8 cellular contexts compared by ENCODE assay signal in the genomic region with DNA sequence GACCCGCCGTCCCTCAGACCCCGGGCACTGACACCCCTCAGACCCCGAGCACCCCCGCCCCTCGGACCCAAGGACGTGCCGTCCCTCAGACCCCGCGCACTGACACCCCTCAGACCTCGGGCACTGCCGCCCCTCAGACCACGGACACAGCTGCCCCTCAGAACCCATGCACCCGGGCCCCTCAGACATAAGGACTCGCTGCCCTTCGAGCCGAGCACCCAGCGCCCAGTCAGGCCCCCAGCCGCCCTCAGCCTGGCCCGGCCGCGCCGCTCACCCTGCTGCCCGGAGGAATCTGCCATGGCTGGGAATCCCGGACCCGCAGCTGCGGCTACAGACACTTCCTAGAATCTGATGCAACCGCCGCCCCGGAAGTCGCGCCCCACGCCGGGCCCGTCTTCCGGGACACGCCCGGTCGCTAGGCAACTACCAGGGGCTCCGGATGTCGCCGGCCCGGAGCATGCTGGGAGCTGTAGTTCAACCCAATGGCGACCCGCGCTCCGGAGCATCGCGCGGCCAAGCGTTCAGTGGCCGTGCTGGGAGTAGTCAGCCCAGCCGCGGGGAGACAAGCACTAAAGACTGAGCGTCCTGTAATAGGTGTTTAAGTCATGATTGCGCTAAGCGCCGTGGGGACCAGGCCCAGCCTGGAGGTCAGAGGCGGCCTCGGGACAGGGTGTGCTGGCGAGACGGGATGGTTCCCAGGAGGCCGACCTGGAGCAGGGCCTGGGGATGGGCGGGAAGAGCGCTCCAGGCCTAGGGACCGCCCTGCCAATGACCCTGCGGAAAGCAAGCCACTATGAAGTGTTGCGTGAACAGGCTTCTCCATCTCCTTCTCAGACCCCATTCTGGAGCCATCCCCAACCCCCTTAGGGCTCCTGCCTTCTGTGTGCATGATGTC. TPM values are rescaled to one million over a fixed set of nuclear protein-coding genes. Genes with fewer than 3 reads are reported as not detected.
DNase-seq lines count a peak whose midpoint lies in the region; ATAC-seq and TF ChIP-seq lines count a peak whose summit lies in the region.

A gene (minus strand): TSS at position 355 of the 895 bp plus-strand sequence. CDS start 56 bp downstream, at position 299.

- H3K9me1 ChIP-seq in IMR-90 (ENCODE audit: insufficient read depth, low read length), result peaks cover 27% of the 10 kb centered on the region

- peak within 1 kb of the TSS; percentile 100 for H2AK9ac ChIP-seq in IMR-90 (replicated peaks; ENCODE audit: low read depth, low read length, poor library complexity)

- peak within 1 kb of the TSS; percentile 94 for H3K4ac ChIP-seq in IMR-90 (ENCODE audit: low read depth, low read length)

- intact Hi-C loops in IMR-90 (cut with micrococcal nuclease), result loop anchor here (10.0 kb wide), 1 partner anchor 107 kb away; a partner anchor contains a TSS
- intact Hi-C loops in PC-3 (cut with micrococcal nuclease), result loop anchor here (5.0 kb wide), 1 partner anchor 35 kb away; no protein-coding TSS in a partner anchor

- no peaks in the 10 kb centered on the region for H3F3A ChIP-seq in PC-3 (ENCODE audit: low read length, unreplicated experiment)

- H3K4me1 ChIP-seq in IMR-90 (ENCODE audit: control insufficient read depth, insufficient read depth, low read length) (peaks cover 11% of the 10 kb centered on the region), PC-3 (ENCODE audit: insufficient read depth, low read length) (peaks cover 22% of the 10 kb centered on the region), mucosa of stomach (ENCODE audit: control insufficient read depth, insufficient read depth, low read length) (peaks cover 12% of the 10 kb centered on the region)

- H3K4me2 ChIP-seq in IMR-90 (ENCODE audit: low read depth, low read length), result peak within 1 kb of the TSS; percentile 95
- H3K4me2 ChIP-seq in PC-3 (ENCODE audit: low read length), result peak within 1 kb of the TSS; percentile 95

- peak; percentile 96 for TF ChIP-seq POLR2A in IMR-90 (IDR thresholded peaks at IDR 0.05; ENCODE audit: low read depth, low read length)
- TF ChIP-seq POLR2A in erythroblast (IDR thresholded peaks at IDR 0.05; ENCODE audit: low read length), result peak; percentile 76

- H3K9me3 ChIP-seq in IMR-90 (ENCODE audit: control insufficient read depth, insufficient read depth, low read length) (no peaks in the 10 kb centered on the region), PC-3 (ENCODE audit: low read length) (no peaks in the 10 kb centered on the region), mucosa of stomach (ENCODE audit: control insufficient read depth, low read length) (no peaks in the 10 kb centered on the region)

- H3K23ac ChIP-seq in IMR-90 (ENCODE audit: low read depth, low read length), result peak within 1 kb of the TSS; percentile 91

- whole genome bisulfite sequencing in IMR-90 (ENCODE audit: extremely low coverage in 2 of 2, insufficient read length in 1 of 2), 2 experiments, result 1% methylated on average over 39 of the region's 68 CpGs; no CpG with 5 or more reads in 1 of the 2 experiments

- peak within 1 kb of the TSS; percentile 48; the same call in 1 of the 2 replicates for H2BK20ac ChIP-seq in IMR-90 (ENCODE audit: low read depth, low read length)

- H3K36me3 ChIP-seq in IMR-90 (ENCODE audit: control insufficient read depth, insufficient read depth, low read length) (peaks cover 17% of the 10 kb centered on the region), PC-3 (ENCODE audit: low read depth, low read length) (no peaks in the 10 kb centered on the region), mucosa of stomach (ENCODE audit: control insufficient read depth, insufficient read depth, low read length) (no peaks in the 10 kb centered on the region)

- POLR2A ChIA-PET in IMR-90 (lab: Charles Lee; ENCODE audit: unreplicated experiment), result interaction anchor here (0.6 kb wide), 1 partner anchor 153 kb away, joined by 4 read pairs; no protein-coding TSS in a partner anchor
- POLR2A ChIA-PET in PC-3 (lab: Charles Lee; ENCODE audit: unreplicated experiment), result no interaction called here

- peak within 1 kb of the TSS; percentile 92 for H2BK5ac ChIP-seq in IMR-90 (ENCODE audit: low read depth, low read length, poor library complexity, severe bottlenecking)

- TF ChIP-seq CTCF in IMR-90 (conservative IDR thresholded peaks at IDR 0.05; ENCODE audit: low read depth, low read length) (no peak), PC-3 (conservative IDR thresholded peaks at IDR 0.05; ENCODE audit: low read depth, low read length) (no peak)

- H3K4me3 ChIP-seq in IMR-90 (ENCODE audit: insufficient read depth, low read depth, low read length), result peak within 1 kb of the TSS; percentile 87
- H3K4me3 ChIP-seq in PC-3 (ENCODE audit: low read length), result peak within 1 kb of the TSS; percentile 98
- H3K4me3 ChIP-seq in mucosa of stomach (ENCODE audit: low read length), result peak within 1 kb of the TSS; percentile 94

- H3K27ac ChIP-seq in IMR-90 (ENCODE audit: insufficient read depth, low read length), result peak within 1 kb of the TSS; percentile 97
- H3K27ac ChIP-seq in PC-3 (ENCODE audit: low read length), result peak within 1 kb of the TSS; percentile 54

- 0 out of 2 replicates have a peak, but pooled peaks have one; percentile 15 for TF ChIP-seq RAD21 in IMR-90 (IDR thresholded peaks at IDR 0.05; ENCODE audit: low read length)

- H3K9ac ChIP-seq in IMR-90 (ENCODE audit: low read depth, low read length), result peak within 1 kb of the TSS; percentile 96
- H3K9ac ChIP-seq in PC-3 (ENCODE audit: low read length), result peak within 1 kb of the TSS; percentile 95
- H3K9ac ChIP-seq in mucosa of stomach (ENCODE audit: low read length), result peak within 1 kb of the TSS; percentile 96

- H3K27me3 ChIP-seq in IMR-90 (ENCODE audit: control insufficient read depth, insufficient read depth, low read length), result no peaks in the 10 kb centered on the region
- no peaks in the 10 kb centered on the region for H3K27me3 ChIP-seq in PC-3 (ENCODE audit: low read length)
- H3K27me3 ChIP-seq in mucosa of stomach (ENCODE audit: control insufficient read depth, insufficient read depth, low read length), result no peaks in the 10 kb centered on the region

- peaks cover 25% of the 10 kb centered on the region for H4K20me1 ChIP-seq in IMR-90 (ENCODE audit: insufficient read depth, low read length)
- peaks cover 6% of the 10 kb centered on the region; the same call in 1 of the 2 replicates for H4K20me1 ChIP-seq in PC-3 (ENCODE audit: low read length)

- BruUV-seq in IMR-90 (replicated peaks; lab: Mats Ljungman, UMichigan) (no TSS peak), PC-3 (replicated peaks; lab: Mats Ljungman, UMichigan) (TSS peak; percentile 50)

- DNase-seq in DMS 273 (lab: John Stamatoyannopoulos, UW; ENCODE audit: unreplicated experiment) (peak; percentile 95), IMR-90 (peak; percentile 93), PC-3 (peak; percentile 92), activated T-cell treated with anti-CD3 and anti-CD28 coated beads for 48 hours (ENCODE audit: low read depth) (peak; percentile 93), erythroblast (lab: John Stamatoyannopoulos, UW) (peak; percentile 94 to 96)
- peak; percentile 86 to 87 for DNase-seq in stimulated activated CD8-positive, alpha-beta memory T cell treated with anti-CD3 and anti-CD28 coated beads, Interleukin-7, amount 100 ng/mL, for 1 hour (ENCODE audit: low read depth in 2 of 2)

- peak within 1 kb of the TSS; percentile 100 for H2AFZ ChIP-seq in IMR-90 (replicated peaks; ENCODE audit: low read length, poor library complexity)
- peak within 1 kb of the TSS; percentile 88 for H2AFZ ChIP-seq in PC-3 (ENCODE audit: low read length)

- peaks cover 0 to 48% of the 10 kb centered on the region in 2 experiments; a peak in 3 of 4 replicates for H3K79me1 ChIP-seq in IMR-90 (ENCODE audit: low read depth in 1 of 2, low read length in 2 of 2)

- CTCF ChIA-PET in IMR-90 (lab: Yijun Ruan, JAX), result no interaction called here
- CTCF ChIA-PET in PC-3 (lab: Charles Lee), result interaction anchor here (0.6 to 0.7 kb wide), 2 partner anchors 34 to 127 kb away, joined by 3 to 8 read pairs; no protein-coding TSS in a partner anchor

- peak within 1 kb of the TSS; percentile 97; the same call in 2 of the 3 replicates for H2BK15ac ChIP-seq in IMR-90 (ENCODE audit: low read depth, low read length)

- peak within 1 kb of the TSS; percentile 65 for H2BK120ac ChIP-seq in IMR-90 (ENCODE audit: low read depth, low read length)

- peak within 1 kb of the TSS; percentile 93 for H3K14ac ChIP-seq in IMR-90 (replicated peaks; ENCODE audit: low read depth, low read length)

- peak within 1 kb of the TSS; percentile 99 to 100 for H4K8ac ChIP-seq in IMR-90 (ENCODE audit: low read depth in 2 of 2, low read length in 2 of 2)

- H3K56ac ChIP-seq in IMR-90 (ENCODE audit: extremely low read depth, insufficient read depth, low read length), result peak within 1 kb of the TSS; percentile 89

- H4K5ac ChIP-seq in IMR-90 (ENCODE audit: low read depth, low read length), result peak within 1 kb of the TSS; percentile 81

- dilution Hi-C loops in IMR-90 (cut with HindIII; ENCODE audit: low sequenced_read_pairs, unreplicated experiment), result no loop called here

- in situ Hi-C loops in IMR-90 (cut with MboI; ENCODE audit: low sequenced_read_pairs), result loop anchor here (25.0 kb wide), 1 partner anchor 355 kb away; no protein-coding TSS in a partner anchor

- H4K91ac ChIP-seq in IMR-90 (ENCODE audit: insufficient read depth, low read depth, low read length), result peak within 1 kb of the TSS; percentile 94

- peak; percentile 95 for ATAC-seq in GM21528 (IDR thresholded peaks at IDR 0.05; ENCODE audit: low FRiP score, unreplicated experiment)
- ATAC-seq in IMR-90 (ENCODE audit: low read depth), result peak; percentile 90
- ATAC-seq in PC-3, result peak; percentile 95

- H3K18ac ChIP-seq in IMR-90 (ENCODE audit: low read depth, low read length), result peak within 1 kb of the TSS; percentile 56

- H2AK5ac ChIP-seq in IMR-90 (ENCODE audit: low read depth, low read length), result peak within 1 kb of the TSS; percentile 94

- H3K9me2 ChIP-seq in PC-3 (replicated peaks; ENCODE audit: low read length), result no peaks in the 10 kb centered on the region

- peaks cover 46% of the 10 kb centered on the region for H3K79me2 ChIP-seq in PC-3 (ENCODE audit: low read length)

TF ChIP-seq in IMR-90, 13 proteins besides CTCF, POLR2A, EP300 and RAD21 (continues in another document):
- TF ChIP-seq NFE2L2 (IDR thresholded peaks at IDR 0.05; ENCODE audit: low read depth, low read length) (no peak), SMC3 (IDR thresholded peaks at IDR 0.05; ENCODE audit: low read depth, low read length) (no peak), RFX5 (IDR thresholded peaks at IDR 0.05; ENCODE audit: low read depth, low read length) (no peak), MXI1 (IDR thresholded peaks at IDR 0.05; ENCODE audit: borderline replicate concordance, low read depth, low read length) (peak; percentile 88), CEBPB (IDR thresholded peaks at IDR 0.05; ENCODE audit: low read depth, low read length) (peak; percentile 98), FOS (IDR thresholded peaks at IDR 0.05; ENCODE audit: low read depth, low read length) (no peak), MAZ (IDR thresholded peaks at IDR 0.05; ENCODE audit: borderline replicate concordance, low read depth, low read length) (peak; percentile 79; the same call in 1 of the 2 replicates), RCOR1 (IDR thresholded peaks at IDR 0.05; ENCODE audit: insufficient replicate concordance, low read length) (no peak)

RNA-seq across cellular contexts. Expression of the gene that starts here (rescaled TPM):
- total RNA-seq in IMR-90 (2012; rRNA removed) (65.8 and 78.3 TPM in 2 replicates), PC-3 (2014; rRNA removed) (39.7 and 43.7 TPM in 2 replicates)
- 62.5 and 72.7 TPM in 2 replicates for polyA plus RNA-seq in IMR-90 (2012; rRNA removed)
- polyA plus RNA-seq in IMR-90 (2012; cell fraction: cytosol; rRNA removed), result 42.2 and 49.8 TPM in 2 replicates
- 168 and 280 TPM in 2 replicates for polyA plus RNA-seq in IMR-90 (2012; cell fraction: nucleus; rRNA removed; ENCODE audit: low replicate concordance)

Comparison
In these comparisons a context has a peak if more than half of its experiments do, and no peak if none do; other contexts are left out.
1. Peak in every context shown above with its lines: DNase-seq, ATAC-seq, H3K4me3 ChIP-seq and H3K27ac ChIP-seq.